13 cellular contexts compared by ENCODE assay signal in the genomic region with DNA sequence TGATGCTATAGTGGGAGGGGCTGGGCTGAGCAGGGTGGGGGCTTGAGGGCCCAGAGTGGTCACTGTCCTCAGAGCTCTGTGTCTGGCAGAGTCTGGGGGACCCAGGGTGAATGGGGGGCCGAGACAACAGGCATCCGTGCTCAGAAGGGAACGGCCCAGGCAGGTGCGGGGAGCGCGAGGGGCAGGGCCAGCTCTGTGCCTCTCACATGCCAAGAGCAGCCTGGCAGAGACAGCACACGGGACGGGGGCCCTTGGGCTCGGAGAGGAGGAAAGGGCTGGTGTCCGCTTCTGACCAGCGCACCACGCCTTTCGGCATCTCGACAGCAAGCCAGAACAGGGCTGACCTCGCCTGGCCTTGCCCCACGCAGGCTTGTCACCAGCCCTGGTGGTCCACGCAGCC.
"Had no signal": no experiment of that assay in that cellular context is flagged by ENCODE, and none has a peak within 500 bp of the region (broad histone marks: within the 10 kb centered on the region; RNA-seq: fewer than 3 reads in every experiment).

No MANE protein-coding gene starts in this region.

- H3K9me3 Mint-ChIP-seq: activated naive CD8-positive, alpha-beta T cell treated with anti-CD3 and anti-CD28 coated beads, Interleukin-2, amount 10 ng/mL, durations not matched to agents 7 days and 5 days; nephron had no signal

- H3K36me3 Mint-ChIP-seq: activated naive CD8-positive, alpha-beta T cell treated with anti-CD3 and anti-CD28 coated beads, Interleukin-2, amount 10 ng/mL, durations not matched to agents 7 days and 5 days had no signal

- H3K36me3 ChIP-seq: breast epithelium, esophagus muscularis mucosa, right lobe of liver, thyroid gland had no signal

- H3K27ac ChIP-seq: esophagus muscularis mucosa, right lobe of liver, thyroid gland had no signal

- H3K4me3 ChIP-seq: esophagus muscularis mucosa, right lobe of liver, thyroid gland had no signal

- DNase-seq: activated CD4-positive, alpha-beta T cell treated with anti-CD3 and anti-CD28 coated beads, Interleukin-2, amount 50 U/mL, for 1 hour; activated CD8-positive, alpha-beta memory T cell treated with anti-CD3 and anti-CD28 coated beads for 24 hours; activated naive CD4-positive, alpha-beta T cell; activated naive CD8-positive, alpha-beta T cell treated with anti-CD3 and anti-CD28 coated beads, Interleukin-2, amount 10 ng/mL, durations not matched to agents 7 days and 5 days; glutamatergic neuron; stimulated activated CD4-positive, alpha-beta T cell treated with anti-CD3 and anti-CD28 coated beads, Interleukin-1b, Interleukin-23, amount 100 ng/mL, for 48 hours; T1000; thyroid gland had no signal

- H3K27me3 ChIP-seq: breast epithelium, esophagus muscularis mucosa, right lobe of liver, thyroid gland had no signal

- H3K27ac Mint-ChIP-seq: activated naive CD8-positive, alpha-beta T cell treated with anti-CD3 and anti-CD28 coated beads, Interleukin-2, amount 10 ng/mL, durations not matched to agents 7 days and 5 days; nephron had no signal

- H3K4me3 Mint-ChIP-seq: activated naive CD8-positive, alpha-beta T cell treated with anti-CD3 and anti-CD28 coated beads, Interleukin-2, amount 10 ng/mL, durations not matched to agents 7 days and 5 days; nephron had no signal

- H3K9me3 ChIP-seq: breast epithelium, esophagus muscularis mucosa, right lobe of liver, thyroid gland had no signal

- H3K4me1 ChIP-seq: breast epithelium, right lobe of liver, thyroid gland had no signal

- ATAC-seq: activated CD4-positive, CD25-positive, alpha-beta regulatory T cell treated with anti-CD3 and anti-CD28 coated beads, Interleukin-2, amount 50 U/mL, for 24 hours had no signal
